8 cellular contexts compared by ENCODE assay signal in the genomic region with DNA sequence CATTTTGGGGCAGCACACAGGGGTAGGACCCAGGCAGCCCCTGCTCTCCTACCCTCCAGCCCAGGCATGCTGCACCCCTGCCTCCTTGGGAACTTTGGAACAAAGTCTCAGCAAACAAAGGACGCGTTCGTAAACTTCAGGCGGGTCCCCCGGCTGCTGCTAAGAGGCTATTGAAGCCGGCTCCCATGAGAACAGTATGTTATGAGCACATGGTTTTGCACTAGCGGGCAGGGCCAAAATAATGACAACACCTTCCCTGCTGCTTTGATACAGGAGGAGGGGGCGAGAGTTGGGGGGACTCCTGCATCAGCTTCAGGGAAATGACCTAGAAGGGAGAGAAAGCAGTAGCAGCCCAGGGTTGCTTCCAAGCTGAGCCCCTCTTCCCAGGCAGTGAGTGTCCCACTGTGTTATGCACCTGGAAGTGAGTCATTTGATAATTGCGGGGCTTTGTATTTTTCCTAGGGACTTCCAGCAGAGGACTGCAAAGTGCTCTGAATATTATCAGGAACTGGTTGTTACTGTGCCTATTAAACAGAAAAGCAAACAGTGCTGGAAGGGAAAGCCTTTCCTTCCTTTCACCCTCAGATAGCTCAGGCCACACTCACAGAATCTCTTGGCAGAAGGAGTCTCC. TPM values are rescaled to one million over a fixed set of nuclear protein-coding genes. Genes with fewer than 3 reads are reported as not detected.
DNase-seq lines count a peak whose midpoint lies in the region; ATAC-seq, FAIRE-seq and TF ChIP-seq lines count a peak whose summit lies in the region.

No MANE protein-coding gene starts in this region.

- no peak for TF ChIP-seq POLR2A in H54 (IDR thresholded peaks at IDR 0.05; ENCODE audit: low read depth, low read length)

- no peak for TF ChIP-seq CTCF in HL-60 (IDR thresholded peaks at IDR 0.05; ENCODE audit: insufficient read depth, low read length)
- no peak for TF ChIP-seq CTCF in SK-N-SH (IDR thresholded peaks at IDR 0.05)
- TF ChIP-seq CTCF in glutamatergic neuron (IDR thresholded peaks at IDR 0.05; ENCODE audit: partially characterized antibody, unreplicated experiment), result no peak

- peak overlapping the region; percentile 69 for H3K4me2 ChIP-seq in SK-N-SH
- H3K4me2 ChIP-seq in trophoblast cell (ENCODE audit: low read length), result peak overlapping the region; percentile 41

- peak overlapping the region; percentile 94 for H2BK12ac ChIP-seq in trophoblast cell (ENCODE audit: low read length)

- H3K14ac ChIP-seq in trophoblast cell (ENCODE audit: low read length), result peak overlapping the region; percentile 90

- H4K91ac ChIP-seq in trophoblast cell (ENCODE audit: low read depth, low read length), result peak overlapping the region; percentile 87

- TF ChIP-seq EP300 in SK-N-SH (IDR thresholded peaks at IDR 0.05; ENCODE audit: borderline replicate concordance in 1 of 2, low read depth in 1 of 2, low read length in 1 of 2), result no peak

- peak overlapping the region; percentile 76 for H3K4ac ChIP-seq in trophoblast cell (ENCODE audit: low read depth, low read length)

- H3K27ac ChIP-seq in HL-60 (replicated peaks) (peak overlapping the region; percentile 12), SK-N-SH (ENCODE audit: low read depth in 2 of 2, low read length in 1 of 2) (peak overlapping the region; percentile 64 to 96), trophoblast cell (ENCODE audit: low read depth, low read length) (peak overlapping the region; percentile 95)

- peaks cover 55% of the 10 kb centered on the region for H3F3A ChIP-seq in SK-N-SH (replicated peaks; ENCODE audit: insufficient read depth)

- ATAC-seq in GM18870 (IDR thresholded peaks at IDR 0.05; ENCODE audit: unreplicated experiment) (no peak), HG02642 (IDR thresholded peaks at IDR 0.05; ENCODE audit: poor library complexity, unreplicated experiment) (no peak)

- H3K9me3 ChIP-seq in SK-N-SH, result no peaks in the 10 kb centered on the region
- no peaks in the 10 kb centered on the region for H3K9me3 ChIP-seq in trophoblast cell (ENCODE audit: insufficient read depth, low read depth, low read length)

- peak overlapping the region; percentile 90 for H2BK5ac ChIP-seq in trophoblast cell (ENCODE audit: low read depth, low read length, poor library complexity)

- H3K4me1 Mint-ChIP-seq in glutamatergic neuron (ENCODE audit: low read depth, unreplicated experiment), result peaks cover 75% of the 10 kb centered on the region

- H3K27me3 Mint-ChIP-seq in glutamatergic neuron (ENCODE audit: unreplicated experiment), result peaks cover 16% of the 10 kb centered on the region

- H2AK5ac ChIP-seq in trophoblast cell (ENCODE audit: low read length), result peak overlapping the region; percentile 75

- POLR2A ChIA-PET in SK-N-SH (lab: Yijun Ruan, JAX), result no interaction called here

- peaks cover 16% of the 10 kb centered on the region for H3K9me3 Mint-ChIP-seq in glutamatergic neuron (ENCODE audit: unreplicated experiment)

- H3K79me1 ChIP-seq in trophoblast cell (ENCODE audit: low read length), result peaks cover 44% of the 10 kb centered on the region

- H3K18ac ChIP-seq in trophoblast cell (ENCODE audit: low read length), result peak overlapping the region; percentile 93

- no peak for TF ChIP-seq RAD21 in SK-N-SH (IDR thresholded peaks at IDR 0.05; ENCODE audit: low read length)

- no peaks in the 10 kb centered on the region for H3K9me2 ChIP-seq in SK-N-SH

- WGBS in SK-N-SH (ENCODE audit: low lambda C conversion rate), result 64% methylated on average over 9 of the region's 9 CpGs
- no CpG with 5 or more reads among the region's 9 CpGs for WGBS in trophoblast cell (ENCODE audit: extremely low coverage, insufficient coverage, insufficient read length)

- CTCF ChIA-PET in SK-N-SH (lab: Yijun Ruan, JAX), result interaction anchor here (0.6 to 2.3 kb wide), 3 partner anchors 10 to 25 kb away, joined by 3 to 8 read pairs (median 6); partner anchors contain the start of gene CFAP58

- H3K27ac Mint-ChIP-seq in glutamatergic neuron (ENCODE audit: unreplicated experiment), result peak overlapping the region; percentile 86

- H4K8ac ChIP-seq in trophoblast cell (ENCODE audit: low read depth, low read length), result peak overlapping the region; percentile 68

- peaks cover 25% of the 10 kb centered on the region for H4K20me1 ChIP-seq in SK-N-SH (ENCODE audit: insufficient read depth)

- peak overlapping the region; percentile 45 for H3K4me3 Mint-ChIP-seq in glutamatergic neuron (ENCODE audit: unreplicated experiment)

- FAIRE-seq in H54 (lab: Jason Lieb, UNC), result no peak

- H3K4me1 ChIP-seq in SK-N-SH (ENCODE audit: control insufficient read depth in 1 of 2, insufficient read depth in 2 of 2, low read depth in 1 of 2, low read length in 1 of 2), result peaks cover 52 to 69% of the 10 kb centered on the region in 2 experiments
- H3K4me1 ChIP-seq in trophoblast cell (ENCODE audit: control insufficient read depth in 1 of 2, insufficient read depth in 2 of 2, low read length in 2 of 2), result peaks cover 68 to 73% of the 10 kb centered on the region in 2 experiments

- no peak overlapping the region for H4K12ac ChIP-seq in trophoblast cell (ENCODE audit: low read depth, low read length)

- peak overlapping the region; percentile 93 for H2BK120ac ChIP-seq in trophoblast cell (ENCODE audit: insufficient read depth, low read length, poor library complexity)

- H3K79me2 ChIP-seq in SK-N-SH (ENCODE audit: insufficient read depth), result peaks cover 87% of the 10 kb centered on the region
- H3K79me2 ChIP-seq in trophoblast cell (ENCODE audit: control insufficient read depth, insufficient read depth, low read length, poor library complexity), result peaks cover 40% of the 10 kb centered on the region

- no peak overlapping the region for H3K23ac ChIP-seq in trophoblast cell (ENCODE audit: low read length)

- H3K36me3 ChIP-seq in SK-N-SH (replicated peaks in 1 of 2; ENCODE audit: control insufficient read depth in 1 of 2, insufficient read depth in 2 of 2, low read length in 1 of 2) (no peaks in the 10 kb centered on the region), trophoblast cell (ENCODE audit: control insufficient read depth in 1 of 2, insufficient read depth in 2 of 2, low read length in 2 of 2) (peaks cover 0 to 2% of the 10 kb centered on the region in 2 experiments)

- no peak for DNase-seq in HL-60 (ENCODE audit: low read depth in 1 of 2, low spot score in 1 of 2)
- DNase-seq in SK-N-SH, result no peak
- DNase-seq in glutamatergic neuron, result no peak
- DNase-seq in trophoblast cell, result peak in 1 of 2 donors; percentile 63
- DNase-seq in superior temporal gyrus (ENCODE audit: extremely low spot score), result no peak
- DNase-seq in H54 (ENCODE audit: insufficient read length, low spot score), result no peak

- H3K27me3 ChIP-seq in HL-60 (ENCODE audit: insufficient read depth, poor library complexity, severe bottlenecking) (no peaks in the 10 kb centered on the region), SK-N-SH (ENCODE audit: insufficient read depth) (no peaks in the 10 kb centered on the region), trophoblast cell (ENCODE audit: insufficient read depth, low read length) (no peaks in the 10 kb centered on the region)

- no peak overlapping the region for H2AFZ ChIP-seq in SK-N-SH (ENCODE audit: low read depth)
- no peak overlapping the region for H2AFZ ChIP-seq in trophoblast cell (ENCODE audit: insufficient read depth, low read length, poor library complexity)

- H3K36me3 Mint-ChIP-seq in glutamatergic neuron (ENCODE audit: unreplicated experiment), result no peaks in the 10 kb centered on the region

- H3K4me3 ChIP-seq in HL-60 (replicated peaks; ENCODE audit: insufficient read depth, low read length), result no peak overlapping the region
- no peak overlapping the region for H3K4me3 ChIP-seq in SK-N-SH (ENCODE audit: low read depth in 2 of 2, low read length in 1 of 2)
- H3K4me3 ChIP-seq in trophoblast cell (ENCODE audit: low read depth, low read length), result no peak overlapping the region

- H3K9ac ChIP-seq in SK-N-SH (peak overlapping the region; percentile 83), trophoblast cell (ENCODE audit: low read length) (no peak overlapping the region)

TF ChIP-seq in SK-N-SH, 30 proteins besides CTCF, POLR2A, EP300 and RAD21 (continues in another document):
- TF ChIP-seq REST (IDR thresholded peaks at IDR 0.05; ENCODE audit: low read depth, low read length), result no peak

RNA-seq across cellular contexts. Expression of gene ITPRIP, which starts 6.9 kb away (rescaled TPM):
- polyA plus RNA-seq in SK-N-SH (2012; rRNA removed), result 20.2 and 22.1 TPM in 2 replicates
- 10.5 and 13.0 TPM in 2 replicates for polyA plus RNA-seq in SK-N-SH (2012; cell fraction: cytosol; rRNA removed)
- polyA plus RNA-seq in SK-N-SH (2012; cell fraction: nucleus; rRNA removed), result 23.3 and 31.4 TPM in 2 replicates
- total RNA-seq in glutamatergic neuron (ENCODE audit: unreplicated experiment), result 19.8 TPM
- polyA plus RNA-seq in trophoblast cell (2013), result 15.6 and 16.0 TPM in 2 replicates

RNA-seq across cellular contexts. Expression of gene CFAP58, which starts 22.3 kb away (rescaled TPM):
- 0.38 and 0.47 TPM in 2 replicates for polyA plus RNA-seq in SK-N-SH (2012; rRNA removed)
- polyA plus RNA-seq in SK-N-SH (2012; cell fraction: cytosol; rRNA removed), result 0.52 and 0.86 TPM in 2 replicates
- 0.29 and 0.95 TPM in 2 replicates for polyA plus RNA-seq in SK-N-SH (2012; cell fraction: nucleus; rRNA removed)
- 2.2 TPM for total RNA-seq in glutamatergic neuron (ENCODE audit: unreplicated experiment)
- 0.68 and 0.77 TPM in 2 replicates for polyA plus RNA-seq in trophoblast cell (2013)

Comparison
In these comparisons a context has a peak if more than half of its experiments do, and no peak if none do; other contexts are left out.
1. H3K27ac ChIP-seq: peak in every context shown above with its lines; median percentile 95 in trophoblast cell; 80 in SK-N-SH; 12 in HL-60.